13 cellular contexts compared by ENCODE assay signal in genomic region chr5:157542282-157542966, GRCh38. TPM values are rescaled to one million over a fixed set of nuclear protein-coding genes. Genes with fewer than 3 reads are reported as not detected.
DNase-seq lines count a peak whose midpoint lies in the region; ATAC-seq and TF ChIP-seq lines count a peak whose summit lies in the region.
"Had no signal": no experiment of that assay in that cellular context is flagged by ENCODE, and none has a peak within 500 bp of the region (broad histone marks: within the 10 kb centered on the region; RNA-seq: fewer than 3 reads in every experiment).

No MANE protein-coding gene starts in this region.

- no peak for DNase-seq in activated CD8-positive, alpha-beta memory T cell treated with anti-CD3 and anti-CD28 coated beads, Interleukin-2, amount 10 ng/mL, durations not matched to agents 7 days and 5 days
- no peak for DNase-seq in activated CD8-positive, alpha-beta memory T cell treated with anti-CD3 and anti-CD28 coated beads, Interleukin-2, amount 50 U/mL, for 4 hours
- DNase-seq in activated CD4-positive, alpha-beta memory T cell treated with anti-CD3 and anti-CD28 coated beads for 36 hours, result no peak
- DNase-seq in memory B cell (ENCODE audit: low spot score in 2 of 2), result no peak
- DNase-seq in tibial artery, result peak in 1 of 2 donors; percentile 64
- no peak for DNase-seq in KBM-7
- DNase-seq in LoVo (ENCODE audit: low spot score), result no peak
- no peak for DNase-seq in HAP-1 (ENCODE audit: low spot score in 2 of 2)
- DNase-seq: ACHN, immature natural killer cell, MV-4-11, thyroid gland had no signal

- peaks cover 0 to 88% (median 56%) of the 10 kb centered on the region in 4 donors for H3K4me1 ChIP-seq in tibial artery
- H3K4me1 ChIP-seq in HAP-1, result no peaks in the 10 kb centered on the region

- POLR2A ChIA-PET in activated CD4-positive, alpha-beta memory T cell treated with anti-CD3 and anti-CD28 coated beads for 36 hours (lab: Charles Lee), result interaction anchor here (0.6 to 3.6 kb wide), 5 partner anchors 26 to 65 kb away, joined by 3 to 14 read pairs (median 4); no protein-coding TSS in a partner anchor

- H3K27me3 ChIP-seq in tibial artery (no peaks in the 10 kb centered on the region), HAP-1 (ENCODE audit: low read depth) (no peaks in the 10 kb centered on the region)
- H3K27me3 ChIP-seq: thyroid gland had no signal

- in situ Hi-C loops in KBM-7 (cut with MboI; ENCODE audit: low pct_unique_long_range_greater_than_20kb, low sequenced_read_pairs), result no loop called here
- in situ Hi-C loops in HAP-1 (cut with MboI; ENCODE audit: low sequenced_read_pairs), result no loop called here

- no peak for ATAC-seq in activated CD8-positive, alpha-beta memory T cell treated with anti-CD3 and anti-CD28 coated beads, Interleukin-2, amount 10 ng/mL, durations not matched to agents 7 days and 5 days
- ATAC-seq in memory B cell (ENCODE audit: low read depth), result no peak

- peaks cover 99% of the 10 kb centered on the region for H3K4me1 Mint-ChIP-seq in activated CD8-positive, alpha-beta memory T cell treated with anti-CD3 and anti-CD28 coated beads, Interleukin-2, amount 10 ng/mL, durations not matched to agents 7 days and 5 days
- peaks cover 96% of the 10 kb centered on the region for H3K4me1 Mint-ChIP-seq in activated CD4-positive, alpha-beta memory T cell treated with anti-CD3 and anti-CD28 coated beads for 36 hours (ENCODE audit: low read depth)
- H3K4me1 Mint-ChIP-seq in memory B cell, result peaks cover 66% of the 10 kb centered on the region

- H3K36me3 Mint-ChIP-seq in activated CD8-positive, alpha-beta memory T cell treated with anti-CD3 and anti-CD28 coated beads, Interleukin-2, amount 10 ng/mL, durations not matched to agents 7 days and 5 days, result peaks cover 56% of the 10 kb centered on the region
- peaks cover 32% of the 10 kb centered on the region for H3K36me3 Mint-ChIP-seq in activated CD4-positive, alpha-beta memory T cell treated with anti-CD3 and anti-CD28 coated beads for 36 hours
- peaks cover 21% of the 10 kb centered on the region for H3K36me3 Mint-ChIP-seq in memory B cell
- H3K36me3 Mint-ChIP-seq: immature natural killer cell, mesothelial cell of epicardium had no signal

- no peaks in the 10 kb centered on the region for H3K9me3 Mint-ChIP-seq in activated CD8-positive, alpha-beta memory T cell treated with anti-CD3 and anti-CD28 coated beads, Interleukin-2, amount 10 ng/mL, durations not matched to agents 7 days and 5 days (ENCODE audit: low read depth)
- peaks cover 4% of the 10 kb centered on the region for H3K9me3 Mint-ChIP-seq in activated CD4-positive, alpha-beta memory T cell treated with anti-CD3 and anti-CD28 coated beads for 36 hours
- no peaks in the 10 kb centered on the region for H3K9me3 Mint-ChIP-seq in memory B cell
- H3K9me3 Mint-ChIP-seq: immature natural killer cell, mesothelial cell of epicardium had no signal

- H3K27me3 Mint-ChIP-seq in activated CD8-positive, alpha-beta memory T cell treated with anti-CD3 and anti-CD28 coated beads, Interleukin-2, amount 10 ng/mL, durations not matched to agents 7 days and 5 days, result no peaks in the 10 kb centered on the region
- no peaks in the 10 kb centered on the region for H3K27me3 Mint-ChIP-seq in activated CD4-positive, alpha-beta memory T cell treated with anti-CD3 and anti-CD28 coated beads for 36 hours
- H3K27me3 Mint-ChIP-seq in memory B cell, result no peaks in the 10 kb centered on the region

- peak overlapping the region; percentile 62 to 65 for H3K27ac ChIP-seq in tibial artery

- CTCF ChIA-PET in activated CD8-positive, alpha-beta memory T cell treated with anti-CD3 and anti-CD28 coated beads, Interleukin-2, amount 10 ng/mL, durations not matched to agents 7 days and 5 days (lab: Charles Lee), result interaction anchor here (1.2 to 2.7 kb wide), 7 partner anchors 8 to 201 kb away, joined by 3 to 12 read pairs (median 9); partner anchors contain the start of gene LSM11
- CTCF ChIA-PET in activated CD4-positive, alpha-beta memory T cell treated with anti-CD3 and anti-CD28 coated beads for 36 hours (lab: Charles Lee), result interaction anchor here (0.9 to 1.4 kb wide), 6 partner anchors 29 to 201 kb away, joined by 3 to 5 read pairs (median 4); partner anchors contain the start of gene LSM11

- H3K4me3 Mint-ChIP-seq in activated CD8-positive, alpha-beta memory T cell treated with anti-CD3 and anti-CD28 coated beads, Interleukin-2, amount 10 ng/mL, durations not matched to agents 7 days and 5 days, result no peak overlapping the region
- H3K4me3 Mint-ChIP-seq in activated CD4-positive, alpha-beta memory T cell treated with anti-CD3 and anti-CD28 coated beads for 36 hours, result no peak overlapping the region
- no peak overlapping the region for H3K4me3 Mint-ChIP-seq in memory B cell
- H3K4me3 Mint-ChIP-seq: mesothelial cell of epicardium had no signal

- peak overlapping the region; percentile 95 for H3K27ac Mint-ChIP-seq in activated CD8-positive, alpha-beta memory T cell treated with anti-CD3 and anti-CD28 coated beads, Interleukin-2, amount 10 ng/mL, durations not matched to agents 7 days and 5 days
- H3K27ac Mint-ChIP-seq in activated CD4-positive, alpha-beta memory T cell treated with anti-CD3 and anti-CD28 coated beads for 36 hours, result peak overlapping the region; percentile 98
- H3K27ac Mint-ChIP-seq in memory B cell, result peak overlapping the region; percentile 88
- H3K27ac Mint-ChIP-seq: mesothelial cell of epicardium had no signal

- no peak overlapping the region for H3K4me3 ChIP-seq in tibial artery
- no peak overlapping the region for H3K4me3 ChIP-seq in HAP-1
- H3K4me3 ChIP-seq: thyroid gland had no signal

- H3K9me3 ChIP-seq in tibial artery, result no peaks in the 10 kb centered on the region
- no peaks in the 10 kb centered on the region for H3K9me3 ChIP-seq in HAP-1
- H3K9me3 ChIP-seq: thyroid gland had no signal

- no peak for TF ChIP-seq CTCF in tibial artery (IDR thresholded peaks at IDR 0.05)

- intact Hi-C loops in activated CD4-positive, alpha-beta memory T cell treated with anti-CD3 and anti-CD28 coated beads for 36 hours (cut with micrococcal nuclease), result loop anchor here (5.0 to 10.0 kb wide), 4 partner anchors 110 to 360 kb away; partner anchors contain the start of genes CLINT1, ITK and SOX30
- intact Hi-C loops in tibial artery (cut with DNase I; ENCODE audit: low total_unique reads), result no loop called here

- peaks cover 0 to 1% (median 0%) of the 10 kb centered on the region in 3 donors for H3K36me3 ChIP-seq in tibial artery
- H3K36me3 ChIP-seq in HAP-1 (replicated peaks), result no peaks in the 10 kb centered on the region
- H3K36me3 ChIP-seq: thyroid gland had no signal

RNA-seq across cellular contexts. Expression of gene ADAM19, which starts 33.2 kb away (rescaled TPM):
- total RNA-seq in activated CD8-positive, alpha-beta memory T cell treated with anti-CD3 and anti-CD28 coated beads, Interleukin-2, amount 10 ng/mL, durations not matched to agents 7 days and 5 days, result 100 to 1,000 TPM; 219 to 341 TPM
- 100 to 1,000 TPM; 107 to 111 TPM for total RNA-seq in activated CD4-positive, alpha-beta memory T cell treated with anti-CD3 and anti-CD28 coated beads for 36 hours
